ENCODE assay signal across 9 cellular contexts in the genomic region with DNA sequence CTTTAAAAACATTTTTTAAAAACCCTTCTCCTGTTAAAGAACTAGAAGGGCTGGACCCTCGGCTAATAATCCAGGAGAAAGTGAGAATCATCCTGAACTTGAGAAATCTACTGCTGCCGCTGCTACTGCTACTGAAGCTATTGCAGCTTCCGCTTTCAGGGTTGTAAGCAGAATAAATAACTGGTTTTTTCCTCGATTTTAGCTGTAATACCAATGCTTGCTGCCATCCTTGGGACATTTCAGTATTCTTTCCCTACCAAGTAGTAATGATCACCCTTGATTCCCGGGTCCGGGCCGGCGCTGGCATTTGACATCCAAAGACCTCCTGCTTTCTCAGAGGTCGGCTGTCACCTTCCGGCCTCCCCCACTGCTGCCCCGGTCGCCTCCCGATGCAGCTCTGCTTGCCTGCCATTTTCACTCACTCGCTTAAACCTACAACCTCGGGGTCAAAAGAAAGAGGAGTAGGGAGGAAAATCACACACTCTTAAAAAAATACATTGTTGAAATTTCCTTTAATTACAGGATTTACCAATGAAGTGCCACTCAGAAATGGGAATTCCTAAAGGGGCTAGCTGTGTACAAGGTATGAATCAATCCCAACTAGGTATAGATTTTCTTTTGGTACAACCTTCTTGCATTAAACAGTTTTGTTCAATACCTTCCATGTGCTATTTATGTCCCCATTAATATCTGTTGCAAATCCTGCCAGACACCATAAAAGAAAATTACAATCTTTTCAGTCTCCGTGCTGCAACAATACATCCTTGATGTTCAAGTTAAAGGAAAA. TPM values are rescaled to one million over a fixed set of nuclear protein-coding genes. Genes with fewer than 3 reads are reported as not detected.
A peak's percentile ranks its signal among the peaks of the same experiment; 100 is the strongest.
DNase-seq lines count a peak whose midpoint lies in the region; ATAC-seq, FAIRE-seq and TF ChIP-seq lines count a peak whose summit lies in the region.
"Had no signal": no experiment of that assay in that cellular context is flagged by ENCODE, and none has a peak within 500 bp of the region (broad histone marks: within the 10 kb centered on the region; RNA-seq: fewer than 3 reads in every experiment).

No MANE protein-coding gene starts in this region.

- H3K79me2 ChIP-seq in PC-9 (ENCODE audit: low read depth) = peaks cover 7% of the 10 kb centered on the region; the same call in 1 of the 2 replicates
- peaks cover 44% of the 10 kb centered on the region for H3K79me2 ChIP-seq in endothelial cell of umbilical vein (ENCODE audit: control insufficient read depth, insufficient read depth, low read length)

- H4K20me1 ChIP-seq in PC-9 (ENCODE audit: insufficient read depth) (no peaks in the 10 kb centered on the region), endothelial cell of umbilical vein (replicated peaks; ENCODE audit: control insufficient read depth, extremely low read depth, insufficient read depth, low read length) (no peaks in the 10 kb centered on the region)

- no peaks in the 10 kb centered on the region for H3K9me1 ChIP-seq in endothelial cell of umbilical vein (replicated peaks; ENCODE audit: control insufficient read depth, extremely low read depth, insufficient read depth, low read length)

- FAIRE-seq in endothelial cell of umbilical vein (lab: Jason Lieb, UNC) = peak; percentile 48

- no peaks in the 10 kb centered on the region for H3K9me2 ChIP-seq in PC-9 (ENCODE audit: insufficient read depth)

- TF ChIP-seq CTCF in GM06990 (IDR thresholded peaks at IDR 0.05; ENCODE audit: insufficient read depth, low read length, poor library complexity, severe bottlenecking) (no peak), PC-9 (conservative IDR thresholded peaks at IDR 0.05) (no peak), endothelial cell of umbilical vein (IDR thresholded peaks at IDR 0.05; ENCODE audit: extremely low read depth in 1 of 2, insufficient read depth in 1 of 2, low read depth in 1 of 2, low read length in 2 of 2) (no peak), ovary (IDR thresholded peaks at IDR 0.05) (no peak)

- H3K4me1 ChIP-seq in PC-9 (replicated peaks; ENCODE audit: insufficient read depth) = peaks cover 26% of the 10 kb centered on the region
- peaks cover 58% of the 10 kb centered on the region for H3K4me1 ChIP-seq in endothelial cell of umbilical vein (ENCODE audit: control insufficient read depth, extremely low read depth, insufficient read depth, low read length)
- peaks cover 11% of the 10 kb centered on the region for H3K4me1 ChIP-seq in ovary (ENCODE audit: insufficient read depth)

- POLR2A ChIA-PET in PC-9 (lab: Charles Lee; ENCODE audit: unreplicated experiment) (no interaction called here), endothelial cell of umbilical vein (lab: Charles Lee) (interaction anchor here (0.7 to 1.4 kb wide), 4 partner anchors 167 to 517 kb away, joined by 3 to 4 read pairs (median 4); no protein-coding TSS in a partner anchor), HEK293T (lab: Yijun Ruan, JAX) (no interaction called here)

- no peak for TF ChIP-seq EP300 in ovary (IDR thresholded peaks at IDR 0.05)

- H3K4me3 ChIP-seq in GM06990 (replicated peaks; ENCODE audit: low read depth, low read length) = 0 out of 2 replicates have a peak overlapping the region, but pooled peaks have one; percentile 7
- H3K4me3 ChIP-seq in PC-9 = peak overlapping the region; percentile 72
- H3K4me3 ChIP-seq in endothelial cell of umbilical vein (replicated peaks in 1 of 3; ENCODE audit: insufficient read depth in 1 of 3, low read depth in 1 of 3, low read length in 3 of 3) = peak overlapping the region; percentile 77 to 91 (median 87)
- peak overlapping the region; percentile 42 for H3K4me3 ChIP-seq in ovary
- H3K4me3 ChIP-seq: right lobe of liver had no signal

- peak overlapping the region; percentile 89 for H3K4me2 ChIP-seq in PC-9
- H3K4me2 ChIP-seq in endothelial cell of umbilical vein (ENCODE audit: insufficient read depth, low read length) = peak overlapping the region; percentile 95

- H3K36me3 ChIP-seq in GM06990 (ENCODE audit: control insufficient read depth, insufficient read depth, low read length) = no peaks in the 10 kb centered on the region
- H3K36me3 ChIP-seq in PC-9 (ENCODE audit: low read depth) = no peaks in the 10 kb centered on the region
- H3K36me3 ChIP-seq in endothelial cell of umbilical vein (ENCODE audit: control insufficient read depth in 2 of 2, extremely low read depth in 1 of 2, insufficient read depth in 2 of 2, low read length in 2 of 2) = no peaks in the 10 kb centered on the region
- H3K36me3 ChIP-seq in ovary = no peaks in the 10 kb centered on the region
- H3K36me3 ChIP-seq: right lobe of liver had no signal

- H3K27me3 ChIP-seq in GM06990 (replicated peaks; ENCODE audit: control insufficient read depth, insufficient read depth, low read length) (peaks cover 1% of the 10 kb centered on the region), PC-9 (ENCODE audit: insufficient read depth, low read depth) (no peaks in the 10 kb centered on the region), endothelial cell of umbilical vein (ENCODE audit: control insufficient read depth in 2 of 2, insufficient read depth in 2 of 2, low read length in 2 of 2) (no peaks in the 10 kb centered on the region), ovary (no peaks in the 10 kb centered on the region)

- CTCF ChIA-PET in PC-9 (lab: Charles Lee) (interaction anchor here (0.6 to 0.7 kb wide), 3 partner anchors 408 to 799 kb away, joined by 3 to 10 read pairs (median 3); no protein-coding TSS in a partner anchor), endothelial cell of umbilical vein (lab: Charles Lee) (interaction anchor here (0.7 to 8.2 kb wide), 9 partner anchors 275 to 798 kb away, joined by 3 to 206 read pairs (median 5); no protein-coding TSS in a partner anchor), HEK293T (lab: Yijun Ruan, JAX) (interaction anchor here (0.5 to 0.7 kb wide), 2 partner anchors 138 to 443 kb away, joined by 3 to 4 read pairs; no protein-coding TSS in a partner anchor)

- H3K27ac ChIP-seq in PC-9 (no peak overlapping the region), endothelial cell of umbilical vein (ENCODE audit: insufficient read depth, low read depth, low read length) (peak overlapping the region; percentile 74), ovary (no peak overlapping the region)

- dilution Hi-C loops in endothelial cell of umbilical vein (cut with MboI; ENCODE audit: extremely low pct_ligation_motif_present, low sequenced_read_pairs) = no loop called here

- TF ChIP-seq POLR2A in endothelial cell of umbilical vein (IDR thresholded peaks at IDR 0.05; ENCODE audit: low read depth, low read length) (no peak), ovary (IDR thresholded peaks at IDR 0.05) (no peak)

- intact Hi-C loops in PC-9 (cut with micrococcal nuclease; ENCODE audit: unreplicated experiment) (loop anchor here (5.0 to 10.0 kb wide), 2 partner anchors 167 to 339 kb away; no protein-coding TSS in a partner anchor), endothelial cell of umbilical vein (cut with micrococcal nuclease) (loop anchor here (5.0 kb wide), 1 partner anchor 693 kb away; a partner anchor contains a TSS), ovary (cut with DNase I) (loop anchor here in 3 of 4 donors (10.0 kb wide), 3 partner anchors 81 to 519 kb away; no protein-coding TSS in a partner anchor)

- H2AFZ ChIP-seq in PC-9 (peak overlapping the region; percentile 92), endothelial cell of umbilical vein (ENCODE audit: low read depth, low read length) (peak overlapping the region; percentile 21)

- H3F3A ChIP-seq in PC-9 (ENCODE audit: insufficient read depth, low read depth) = peaks cover 7% of the 10 kb centered on the region; the same call in 1 of the 2 replicates

- H3K9ac ChIP-seq in endothelial cell of umbilical vein (replicated peaks; ENCODE audit: extremely low read depth, insufficient read depth, low read length) = peak overlapping the region; percentile 91

- WGBS in ovary, 3 donors = 9 to 10% (median 9%) methylated on average over 16 of the region's 16 CpGs

- H3K9me3 ChIP-seq in PC-9 (ENCODE audit: insufficient read depth, low read depth) = no peaks in the 10 kb centered on the region
- H3K9me3 ChIP-seq in endothelial cell of umbilical vein (replicated peaks; ENCODE audit: control insufficient read depth, insufficient read depth, low read length) = no peaks in the 10 kb centered on the region
- H3K9me3 ChIP-seq in ovary = no peaks in the 10 kb centered on the region
- H3K9me3 ChIP-seq: right lobe of liver had no signal

- no peak for DNase-seq in GM06990 (ENCODE audit: extremely low read depth, insufficient read length)
- DNase-seq in PC-9 = peak in 1 of 2 experiments; percentile 3
- DNase-seq in endothelial cell of umbilical vein (ENCODE audit: low read depth, low spot score) = peak; percentile 71
- DNase-seq in ovary = no peak
- DNase-seq in HEK293T (ENCODE audit: extremely low spot score) = no peak
- DNase-seq in NCI-H2081 treated with DMSO at 0.1 percent for 48 hours (lab: John Stamatoyannopoulos, UW) = no peak

- TSS peak; percentile 61 for BruUV-seq in PC-9 (replicated peaks; lab: Mats Ljungman, UMichigan)
- TSS peak; percentile 13 for BruUV-seq in endothelial cell of umbilical vein (replicated peaks; lab: Mats Ljungman, UMichigan)

- no peak for ATAC-seq in HG03196 (IDR thresholded peaks at IDR 0.05; ENCODE audit: unreplicated experiment)
- no peak for ATAC-seq in HG02623 (IDR thresholded peaks at IDR 0.05; ENCODE audit: unreplicated experiment)
- ATAC-seq: right lobe of liver had no signal

TF ChIP-seq in endothelial cell of umbilical vein, 7 proteins besides CTCF, POLR2A, EP300 and RAD21 (continues in another document):
- no peak for TF ChIP-seq JUN (IDR thresholded peaks at IDR 0.05; ENCODE audit: borderline replicate concordance, insufficient read depth, insufficient read length, low read depth)
- TF ChIP-seq EZH2 (IDR thresholded peaks at IDR 0.05; ENCODE audit: borderline replicate concordance, low read depth, low read length, severe bottlenecking) = no peak
- no peak for TF ChIP-seq MYC (IDR thresholded peaks at IDR 0.05; ENCODE audit: low read depth, low read length)

TF ChIP-seq in HEK293T, 16 proteins besides CTCF, POLR2A, EP300 and RAD21:
- TF ChIP-seq ZNF384 (IDR thresholded peaks at IDR 0.05) (no peak), SP1 (IDR thresholded peaks at IDR 0.05) (no peak), TARDBP (IDR thresholded peaks at IDR 0.05) (no peak), BHLHE40 (IDR thresholded peaks at IDR 0.05; ENCODE audit: borderline replicate concordance) (no peak)
TF ChIP-seq in HEK293T: peak in this region for 0.

RNA-seq across cellular contexts. Expression of a gene that starts 0.7 kb away (rescaled TPM):
- total RNA-seq in PC-9 (2021) (27.3 and 38.7 TPM in 2 replicates), endothelial cell of umbilical vein (117 and 123 TPM in 2 replicates), ovary (10 to 100 TPM in 3 of 7 donors, 1 to 10 TPM in 4; 4.3 to 24.1 (median 9.0) TPM)
- polyA plus RNA-seq in endothelial cell of umbilical vein (24.0 and 29.0 TPM in 2 replicates), ovary (1 to 10 TPM; 5.9 to 6.2 TPM)
- polyA plus RNA-seq in endothelial cell of umbilical vein (2011; cell fraction: cytosol; rRNA removed) = 28.8 and 29.8 TPM in 2 replicates
- 110 and 114 TPM in 2 replicates for polyA plus RNA-seq in endothelial cell of umbilical vein (2011; cell fraction: nucleus; rRNA removed)
- polyA plus RNA-seq in endothelial cell of umbilical vein (2012) = 52.5 and 57.5 TPM in 2 replicates
- 190 and 213 TPM in 2 replicates for polyA minus RNA-seq in endothelial cell of umbilical vein
- 5.3 TPM for polyA minus RNA-seq in endothelial cell of umbilical vein (2011; cell fraction: cytosol; rRNA and poly(A)+ RNA removed)
- 447 and 494 TPM in 2 replicates for polyA minus RNA-seq in endothelial cell of umbilical vein (2011; cell fraction: nucleus; rRNA and poly(A)+ RNA removed)

Comparison
In these comparisons a context has a peak if more than half of its experiments do, and no peak if none do; other contexts are left out.
1. H3K4me3 ChIP-seq: peak in every context shown above with its lines; median percentile 87 in endothelial cell of umbilical vein; 72 in PC-9; 42 in ovary; 7 in GM06990.